In genomic region chr14:85907536-85907935, GRCh38 we compare ENCODE assay signal across 28 cellular contexts.
"Had no signal": no experiment of that assay in that cellular context is flagged by ENCODE, and none has a peak within 500 bp of the region (broad histone marks: within the 10 kb centered on the region; RNA-seq: fewer than 3 reads in every experiment).

No MANE protein-coding gene starts in this region.

- H3K4me1 ChIP-seq: adrenal gland, breast epithelium had no signal

- H3K4me3 Mint-ChIP-seq: activated CD4-positive, alpha-beta T cell treated with anti-CD3 and anti-CD28 coated beads, Interleukin-2, amount 10 ng/mL, durations not matched to agents 24 days and 14 days; activated CD8-positive, alpha-beta T cell treated with anti-CD3 and anti-CD28 coated beads for 36 hours; activated naive CD4-positive, alpha-beta T cell treated with anti-CD3 and anti-CD28 coated beads for 36 hours; activated T-cell treated with anti-CD3 and anti-CD28 coated beads, Interleukin-2, amount 50 U/mL, for 24 hours; activated T-helper 1 cell treated with anti-CD3 and anti-CD28 coated beads, Interleukin-12 subunit alpha, Interleukin-12 subunit beta, Interleukin-2, Interleukin-4 antibody, amounts not matched to agents 30 ng/mL and 10 ng/mL and 1 ng/mL, durations not matched to agents 14 hours and 24 hours and 36 hours had no signal

- H3K36me3 ChIP-seq: adrenal gland, breast epithelium, WERI-Rb-1 had no signal

- H3K9me3 ChIP-seq: adrenal gland, body of pancreas, breast epithelium had no signal

- H3K27me3 ChIP-seq: adrenal gland, body of pancreas had no signal

- H3K4me3 ChIP-seq: adrenal gland, body of pancreas, breast epithelium had no signal

- H3K36me3 Mint-ChIP-seq: activated naive CD4-positive, alpha-beta T cell treated with anti-CD3 and anti-CD28 coated beads, Interleukin-2, amount 50 U/mL, for 72 hours had no signal

- DNase-seq: activated CD4-positive, alpha-beta T cell treated with anti-CD3 and anti-CD28 coated beads, Interleukin-2, amount 10 ng/mL, durations not matched to agents 24 days and 14 days; activated CD4-positive, alpha-beta T cell treated with anti-CD3 and anti-CD28 coated beads, Interleukin-2, amount 50 U/mL, for 4 hours; activated CD8-positive, alpha-beta T cell treated with anti-CD3 and anti-CD28 coated beads for 36 hours; activated gamma-delta T cell treated with Interleukin-2 at 50 U/mL for 16 hours; activated naive CD4-positive, alpha-beta T cell treated with anti-CD3 and anti-CD28 coated beads for 36 hours; activated T-cell treated with anti-CD3 and anti-CD28 coated beads, Interleukin-2, amount 50 U/mL, for 24 hours; adrenal gland; body of pancreas; Karpas-422; NCI-H1048; NCI-H1105 treated with DMSO at 0.1 percent for 48 hours; NCI-H1436; NCI-H1694; NCI-H2029; NCI-H345; NCI-H524 treated with DMSO at 0.1 percent for 48 hours; NCI-H748 treated with DMSO at 0.1 percent for 48 hours; NK-92 treated with Interleukin-12 subunit alpha and Interleukin-12 subunit beta, amount 100 ng/mL, for 24 hours; OCI-M1; Right ventricle myocardium superior; SW 1271; T-helper 1 cell; T-helper 2 cell; T-helper 9 cell; WERI-Rb-1 had no signal

- H3K27me3 Mint-ChIP-seq: activated CD4-positive, alpha-beta T cell treated with anti-CD3 and anti-CD28 coated beads, Interleukin-2, amount 10 ng/mL, durations not matched to agents 24 days and 14 days had no signal

- H3K9me3 Mint-ChIP-seq: activated CD8-positive, alpha-beta T cell treated with anti-CD3 and anti-CD28 coated beads for 36 hours; activated naive CD4-positive, alpha-beta T cell treated with anti-CD3 and anti-CD28 coated beads for 36 hours; activated T-cell treated with anti-CD3 and anti-CD28 coated beads, Interleukin-2, amount 50 U/mL, for 24 hours; activated T-helper 1 cell treated with anti-CD3 and anti-CD28 coated beads, Interleukin-12 subunit alpha, Interleukin-12 subunit beta, Interleukin-2, Interleukin-4 antibody, amounts not matched to agents 30 ng/mL and 10 ng/mL and 1 ng/mL, durations not matched to agents 14 hours and 24 hours and 36 hours had no signal

- ATAC-seq: activated CD8-positive, alpha-beta T cell treated with anti-CD3 and anti-CD28 coated beads for 36 hours; activated naive CD4-positive, alpha-beta T cell treated with anti-CD3 and anti-CD28 coated beads, Interleukin-2, amount 50 U/mL, for 72 hours; body of pancreas had no signal

- H3K27ac Mint-ChIP-seq: activated CD4-positive, alpha-beta T cell treated with anti-CD3 and anti-CD28 coated beads, Interleukin-2, amount 10 ng/mL, durations not matched to agents 24 days and 14 days; activated CD8-positive, alpha-beta T cell treated with anti-CD3 and anti-CD28 coated beads for 36 hours; activated naive CD4-positive, alpha-beta T cell treated with anti-CD3 and anti-CD28 coated beads for 36 hours; activated naive CD4-positive, alpha-beta T cell treated with anti-CD3 and anti-CD28 coated beads, Interleukin-2, amount 50 U/mL, for 72 hours; activated T-cell treated with anti-CD3 and anti-CD28 coated beads, Interleukin-2, amount 50 U/mL, for 24 hours; activated T-helper 1 cell treated with anti-CD3 and anti-CD28 coated beads, Interleukin-12 subunit alpha, Interleukin-12 subunit beta, Interleukin-2, Interleukin-4 antibody, amounts not matched to agents 30 ng/mL and 10 ng/mL and 1 ng/mL, durations not matched to agents 14 hours and 24 hours and 36 hours had no signal

- H3K4me1 Mint-ChIP-seq: activated CD4-positive, alpha-beta T cell treated with anti-CD3 and anti-CD28 coated beads, Interleukin-2, amount 10 ng/mL, durations not matched to agents 24 days and 14 days had no signal

- H3K27ac ChIP-seq: adrenal gland, body of pancreas, breast epithelium, WERI-Rb-1 had no signal
